ENCODE assay signal across 1 cellular context in the genomic region with DNA sequence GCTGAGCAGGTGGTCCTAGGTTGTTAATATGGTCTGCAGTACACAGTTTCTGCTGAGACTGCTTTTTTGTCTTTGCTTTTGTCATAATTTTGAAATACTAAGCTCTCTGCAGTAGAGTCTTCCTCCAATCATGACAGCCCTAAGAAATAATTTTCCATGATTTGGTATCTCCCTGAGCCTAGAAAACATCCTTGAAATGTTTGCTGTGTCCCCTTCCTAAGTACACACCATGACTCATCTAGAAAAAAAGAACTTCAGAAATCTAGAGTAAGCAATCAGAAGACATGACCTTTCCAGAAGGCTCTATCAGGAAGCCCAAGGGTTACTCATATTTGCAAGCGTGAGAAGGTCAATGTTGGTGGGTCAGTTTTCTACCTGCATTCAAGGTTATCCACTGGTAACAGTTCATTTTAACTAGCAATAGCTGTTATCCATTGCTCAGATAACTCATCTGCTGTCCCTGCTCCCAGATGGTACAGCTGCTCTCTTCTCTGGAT.
TF ChIP-seq lines count a peak whose summit lies in the region.

No MANE protein-coding gene starts in this region.

TF ChIP-seq in HepG2, 621 proteins besides CTCF, POLR2A, EP300 and RAD21 (continued from another document and continues in another):
- TF ChIP-seq, protein P1, sequence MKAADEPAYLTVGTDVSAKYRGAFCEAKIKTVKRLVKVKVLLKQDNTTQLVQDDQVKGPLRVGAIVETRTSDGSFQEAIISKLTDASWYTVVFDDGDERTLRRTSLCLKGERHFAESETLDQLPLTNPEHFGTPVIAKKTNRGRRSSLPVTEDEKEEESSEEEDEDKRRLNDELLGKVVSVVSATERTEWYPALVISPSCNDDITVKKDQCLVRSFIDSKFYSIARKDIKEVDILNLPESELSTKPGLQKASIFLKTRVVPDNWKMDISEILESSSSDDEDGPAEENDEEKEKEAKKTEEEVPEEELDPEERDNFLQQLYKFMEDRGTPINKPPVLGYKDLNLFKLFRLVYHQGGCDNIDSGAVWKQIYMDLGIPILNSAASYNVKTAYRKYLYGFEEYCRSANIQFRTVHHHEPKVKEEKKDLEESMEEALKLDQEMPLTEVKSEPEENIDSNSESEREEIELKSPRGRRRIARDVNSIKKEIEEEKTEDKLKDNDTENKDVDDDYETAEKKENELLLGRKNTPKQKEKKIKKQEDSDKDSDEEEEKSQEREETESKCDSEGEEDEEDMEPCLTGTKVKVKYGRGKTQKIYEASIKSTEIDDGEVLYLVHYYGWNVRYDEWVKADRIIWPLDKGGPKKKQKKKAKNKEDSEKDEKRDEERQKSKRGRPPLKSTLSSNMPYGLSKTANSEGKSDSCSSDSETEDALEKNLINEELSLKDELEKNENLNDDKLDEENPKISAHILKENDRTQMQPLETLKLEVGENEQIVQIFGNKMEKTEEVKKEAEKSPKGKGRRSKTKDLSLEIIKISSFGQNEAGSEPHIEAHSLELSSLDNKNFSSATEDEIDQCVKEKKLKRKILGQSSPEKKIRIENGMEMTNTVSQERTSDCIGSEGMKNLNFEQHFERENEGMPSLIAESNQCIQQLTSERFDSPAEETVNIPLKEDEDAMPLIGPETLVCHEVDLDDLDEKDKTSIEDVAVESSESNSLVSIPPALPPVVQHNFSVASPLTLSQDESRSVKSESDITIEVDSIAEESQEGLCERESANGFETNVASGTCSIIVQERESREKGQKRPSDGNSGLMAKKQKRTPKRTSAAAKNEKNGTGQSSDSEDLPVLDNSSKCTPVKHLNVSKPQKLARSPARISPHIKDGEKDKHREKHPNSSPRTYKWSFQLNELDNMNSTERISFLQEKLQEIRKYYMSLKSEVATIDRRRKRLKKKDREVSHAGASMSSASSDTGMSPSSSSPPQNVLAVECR (CRISPR knock-in tag; IDR thresholded peaks at IDR 0.05; ENCODE audit: borderline replicate concordance): no peak
- no peak for TF ChIP-seq WIZ (CRISPR knock-in tag; IDR thresholded peaks at IDR 0.05)
- peak; percentile 95 for TF ChIP-seq FOSL2 (CRISPR knock-in tag; IDR thresholded peaks at IDR 0.05)
- TF ChIP-seq ZNF891 (CRISPR knock-in tag; IDR thresholded peaks at IDR 0.05): no peak
- TF ChIP-seq, protein P2, sequence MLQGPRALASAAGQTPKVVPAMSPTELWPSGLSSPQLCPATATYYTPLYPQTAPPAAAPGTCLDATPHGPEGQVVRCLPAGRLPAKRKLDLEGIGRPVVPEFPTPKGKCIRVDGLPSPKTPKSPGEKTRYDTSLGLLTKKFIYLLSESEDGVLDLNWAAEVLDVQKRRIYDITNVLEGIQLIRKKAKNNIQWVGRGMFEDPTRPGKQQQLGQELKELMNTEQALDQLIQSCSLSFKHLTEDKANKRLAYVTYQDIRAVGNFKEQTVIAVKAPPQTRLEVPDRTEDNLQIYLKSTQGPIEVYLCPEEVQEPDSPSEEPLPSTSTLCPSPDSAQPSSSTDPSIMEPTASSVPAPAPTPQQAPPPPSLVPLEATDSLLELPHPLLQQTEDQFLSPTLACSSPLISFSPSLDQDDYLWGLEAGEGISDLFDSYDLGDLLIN (CRISPR knock-in tag; IDR thresholded peaks at IDR 0.05; ENCODE audit: borderline replicate concordance): no peak
- TF ChIP-seq ZNF121 (CRISPR knock-in tag; IDR thresholded peaks at IDR 0.05): no peak
- no peak for TF ChIP-seq ATM (IDR thresholded peaks at IDR 0.05; ENCODE audit: borderline replicate concordance)
- TF ChIP-seq ZNF761 (CRISPR knock-in tag; conservative IDR thresholded peaks at IDR 0.05): no peak
- TF ChIP-seq RORA (CRISPR knock-in tag; IDR thresholded peaks at IDR 0.05): no peak
- no peak for TF ChIP-seq NPAS2 (CRISPR knock-in tag; IDR thresholded peaks at IDR 0.05; ENCODE audit: borderline replicate concordance)
- no peak for TF ChIP-seq CC2D1A (CRISPR knock-in tag; IDR thresholded peaks at IDR 0.05)
- TF ChIP-seq SOX13 (IDR thresholded peaks at IDR 0.05): no peak
- peak in 1 of 2 experiments; percentile 64; a peak in 2 of 4 replicates for TF ChIP-seq SOX13 (CRISPR knock-in tag; conservative IDR thresholded peaks at IDR 0.05 in 1 of 2, IDR thresholded peaks at IDR 0.05 in 1 of 2)
- no peak for TF ChIP-seq TMF1 (CRISPR knock-in tag; IDR thresholded peaks at IDR 0.05; ENCODE audit: low read depth)
- no peak for TF ChIP-seq EED (CRISPR knock-in tag; IDR thresholded peaks at IDR 0.05)
- no peak for TF ChIP-seq ZNF44 (CRISPR knock-in tag; IDR thresholded peaks at IDR 0.05)
- no peak for TF ChIP-seq ZBTB20 (CRISPR knock-in tag; IDR thresholded peaks at IDR 0.05; ENCODE audit: borderline replicate concordance, low read depth)
- TF ChIP-seq, protein P3, sequence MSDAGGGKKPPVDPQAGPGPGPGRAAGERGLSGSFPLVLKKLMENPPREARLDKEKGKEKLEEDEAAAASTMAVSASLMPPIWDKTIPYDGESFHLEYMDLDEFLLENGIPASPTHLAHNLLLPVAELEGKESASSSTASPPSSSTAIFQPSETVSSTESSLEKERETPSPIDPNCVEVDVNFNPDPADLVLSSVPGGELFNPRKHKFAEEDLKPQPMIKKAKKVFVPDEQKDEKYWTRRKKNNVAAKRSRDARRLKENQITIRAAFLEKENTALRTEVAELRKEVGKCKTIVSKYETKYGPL (CRISPR knock-in tag; IDR thresholded peaks at IDR 0.05): no peak
- no peak for TF ChIP-seq MIXL1 (CRISPR knock-in tag; IDR thresholded peaks at IDR 0.05)
- no peak for TF ChIP-seq AGO2 (optimal IDR thresholded peaks at IDR 0.05; ENCODE audit: low read depth, low read length)
- TF ChIP-seq, protein P4, sequence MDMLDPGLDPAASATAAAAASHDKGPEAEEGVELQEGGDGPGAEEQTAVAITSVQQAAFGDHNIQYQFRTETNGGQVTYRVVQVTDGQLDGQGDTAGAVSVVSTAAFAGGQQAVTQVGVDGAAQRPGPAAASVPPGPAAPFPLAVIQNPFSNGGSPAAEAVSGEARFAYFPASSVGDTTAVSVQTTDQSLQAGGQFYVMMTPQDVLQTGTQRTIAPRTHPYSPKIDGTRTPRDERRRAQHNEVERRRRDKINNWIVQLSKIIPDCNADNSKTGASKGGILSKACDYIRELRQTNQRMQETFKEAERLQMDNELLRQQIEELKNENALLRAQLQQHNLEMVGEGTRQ (IDR thresholded peaks at IDR 0.05; ENCODE audit: low read depth, low read length): no peak
- TF ChIP-seq, protein P4 (CRISPR knock-in tag; IDR thresholded peaks at IDR 0.05; ENCODE audit: borderline replicate concordance): no peak
- 0 out of 2 replicates have a peak, but pooled peaks have one; percentile 56 for TF ChIP-seq ZNF644 (CRISPR knock-in tag; IDR thresholded peaks at IDR 0.05; ENCODE audit: low read depth)
- TF ChIP-seq MAFF (IDR thresholded peaks at IDR 0.05; ENCODE audit: low read depth, low read length): peak; percentile 94
- no peak for TF ChIP-seq ZNF263 (CRISPR knock-in tag; IDR thresholded peaks at IDR 0.05)
- no peak for TF ChIP-seq ZNF557 (CRISPR knock-in tag; IDR thresholded peaks at IDR 0.05)
- no peak for TF ChIP-seq ZNF282 (IDR thresholded peaks at IDR 0.05; ENCODE audit: partially characterized antibody)
- TF ChIP-seq MATR3 (CRISPR knock-in tag; IDR thresholded peaks at IDR 0.05): no peak
- TF ChIP-seq ZNF670 (CRISPR knock-in tag; IDR thresholded peaks at IDR 0.05; ENCODE audit: borderline replicate concordance): no peak
- no peak for TF ChIP-seq SETDB1 (CRISPR knock-in tag; IDR thresholded peaks at IDR 0.05; ENCODE audit: borderline replicate concordance)
- TF ChIP-seq, protein P5, sequence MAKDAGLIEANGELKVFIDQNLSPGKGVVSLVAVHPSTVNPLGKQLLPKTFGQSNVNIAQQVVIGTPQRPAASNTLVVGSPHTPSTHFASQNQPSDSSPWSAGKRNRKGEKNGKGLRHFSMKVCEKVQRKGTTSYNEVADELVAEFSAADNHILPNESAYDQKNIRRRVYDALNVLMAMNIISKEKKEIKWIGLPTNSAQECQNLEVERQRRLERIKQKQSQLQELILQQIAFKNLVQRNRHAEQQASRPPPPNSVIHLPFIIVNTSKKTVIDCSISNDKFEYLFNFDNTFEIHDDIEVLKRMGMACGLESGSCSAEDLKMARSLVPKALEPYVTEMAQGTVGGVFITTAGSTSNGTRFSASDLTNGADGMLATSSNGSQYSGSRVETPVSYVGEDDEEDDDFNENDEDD (CRISPR knock-in tag; IDR thresholded peaks at IDR 0.05; ENCODE audit: borderline replicate concordance): no peak
- no peak for TF ChIP-seq SMARCC2 (IDR thresholded peaks at IDR 0.05)
- TF ChIP-seq ZNF563 (CRISPR knock-in tag; IDR thresholded peaks at IDR 0.05): no peak
- no peak for TF ChIP-seq ZZZ3 (CRISPR knock-in tag; IDR thresholded peaks at IDR 0.05; ENCODE audit: borderline replicate concordance)
- TF ChIP-seq NBN (conservative IDR thresholded peaks at IDR 0.05): no peak
- no peak for TF ChIP-seq CBX2 (IDR thresholded peaks at IDR 0.05; ENCODE audit: low read depth, low read length)
- no peak for TF ChIP-seq CBX2 (CRISPR knock-in tag; IDR thresholded peaks at IDR 0.05; ENCODE audit: low read depth)
- no peak for TF ChIP-seq SMARCE1 (IDR thresholded peaks at IDR 0.05; ENCODE audit: borderline replicate concordance)
- TF ChIP-seq ZNF775 (CRISPR knock-in tag; IDR thresholded peaks at IDR 0.05; ENCODE audit: borderline replicate concordance): no peak
- TF ChIP-seq GZF1 (CRISPR knock-in tag; IDR thresholded peaks at IDR 0.05): no peak
- no peak for TF ChIP-seq KDM4B (CRISPR knock-in tag; IDR thresholded peaks at IDR 0.05)
- no peak for TF ChIP-seq NR1H2 (CRISPR knock-in tag; IDR thresholded peaks at IDR 0.05; ENCODE audit: borderline replicate concordance, low read depth)
- no peak for TF ChIP-seq TCF12 (IDR thresholded peaks at IDR 0.05)
- TF ChIP-seq TCF12 (CRISPR knock-in tag; IDR thresholded peaks at IDR 0.05): no peak
- TF ChIP-seq, protein P6, sequence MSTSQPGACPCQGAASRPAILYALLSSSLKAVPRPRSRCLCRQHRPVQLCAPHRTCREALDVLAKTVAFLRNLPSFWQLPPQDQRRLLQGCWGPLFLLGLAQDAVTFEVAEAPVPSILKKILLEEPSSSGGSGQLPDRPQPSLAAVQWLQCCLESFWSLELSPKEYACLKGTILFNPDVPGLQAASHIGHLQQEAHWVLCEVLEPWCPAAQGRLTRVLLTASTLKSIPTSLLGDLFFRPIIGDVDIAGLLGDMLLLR (CRISPR knock-in tag; IDR thresholded peaks at IDR 0.05): no peak
- TF ChIP-seq, protein P7, sequence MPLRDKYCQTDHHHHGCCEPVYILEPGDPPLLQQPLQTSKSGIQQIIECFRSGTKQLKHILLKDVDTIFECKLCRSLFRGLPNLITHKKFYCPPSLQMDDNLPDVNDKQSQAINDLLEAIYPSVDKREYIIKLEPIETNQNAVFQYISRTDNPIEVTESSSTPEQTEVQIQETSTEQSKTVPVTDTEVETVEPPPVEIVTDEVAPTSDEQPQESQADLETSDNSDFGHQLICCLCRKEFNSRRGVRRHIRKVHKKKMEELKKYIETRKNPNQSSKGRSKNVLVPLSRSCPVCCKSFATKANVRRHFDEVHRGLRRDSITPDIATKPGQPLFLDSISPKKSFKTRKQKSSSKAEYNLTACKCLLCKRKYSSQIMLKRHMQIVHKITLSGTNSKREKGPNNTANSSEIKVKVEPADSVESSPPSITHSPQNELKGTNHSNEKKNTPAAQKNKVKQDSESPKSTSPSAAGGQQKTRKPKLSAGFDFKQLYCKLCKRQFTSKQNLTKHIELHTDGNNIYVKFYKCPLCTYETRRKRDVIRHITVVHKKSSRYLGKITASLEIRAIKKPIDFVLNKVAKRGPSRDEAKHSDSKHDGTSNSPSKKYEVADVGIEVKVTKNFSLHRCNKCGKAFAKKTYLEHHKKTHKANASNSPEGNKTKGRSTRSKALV (CRISPR knock-in tag; IDR thresholded peaks at IDR 0.05): no peak
- TF ChIP-seq, protein P8, sequence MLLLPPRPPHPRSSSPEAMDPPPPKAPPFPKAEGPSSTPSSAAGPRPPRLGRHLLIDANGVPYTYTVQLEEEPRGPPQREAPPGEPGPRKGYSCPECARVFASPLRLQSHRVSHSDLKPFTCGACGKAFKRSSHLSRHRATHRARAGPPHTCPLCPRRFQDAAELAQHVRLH (CRISPR knock-in tag; IDR thresholded peaks at IDR 0.05; ENCODE audit: borderline replicate concordance, low read depth): no peak
- TF ChIP-seq, protein P9, sequence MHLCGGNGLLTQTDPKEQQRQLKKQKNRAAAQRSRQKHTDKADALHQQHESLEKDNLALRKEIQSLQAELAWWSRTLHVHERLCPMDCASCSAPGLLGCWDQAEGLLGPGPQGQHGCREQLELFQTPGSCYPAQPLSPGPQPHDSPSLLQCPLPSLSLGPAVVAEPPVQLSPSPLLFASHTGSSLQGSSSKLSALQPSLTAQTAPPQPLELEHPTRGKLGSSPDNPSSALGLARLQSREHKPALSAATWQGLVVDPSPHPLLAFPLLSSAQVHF (CRISPR knock-in tag; IDR thresholded peaks at IDR 0.05): no peak
- TF ChIP-seq DMAP1 (CRISPR knock-in tag; IDR thresholded peaks at IDR 0.05): no peak
